Comparison of ENCODE assay signal across 9 cellular contexts in genomic region chr3:107690522-107691138, GRCh38.
A peak's percentile ranks its signal among the peaks of the same experiment; 100 is the strongest.
DNase-seq lines count a peak whose midpoint lies in the region; ATAC-seq and TF ChIP-seq lines count a peak whose summit lies in the region.
"Had no signal": no experiment of that assay in that cellular context is flagged by ENCODE, and none has a peak within 500 bp of the region (broad histone marks: within the 10 kb centered on the region; RNA-seq: fewer than 3 reads in every experiment).

No MANE protein-coding gene starts in this region.

- no peak overlapping the region for H3K14ac ChIP-seq in trophoblast cell (ENCODE audit: low read length)

- DNase-seq in CMK (ENCODE audit: low read depth) (peak; percentile 4), LNCaP clone FGC (ENCODE audit: low read depth) (no peak), fibroblast of lung (ENCODE audit: low read depth in 2 of 2) (peak; percentile 64 to 80), trophoblast cell (peak; percentile 19 to 89)
- no peak for DNase-seq in activated CD8-positive, alpha-beta memory T cell treated with anti-CD3 and anti-CD28 coated beads, Interleukin-2, amount 50 U/mL, for 48 hours

- no peak overlapping the region for H3K4me2 ChIP-seq in fibroblast of lung (ENCODE audit: extremely low read depth, insufficient read depth, low read length)
- H3K4me2 ChIP-seq in trophoblast cell (ENCODE audit: low read length), result no peak overlapping the region

- no CpG with 5 or more reads among the region's 2 CpGs for WGBS in trophoblast cell (ENCODE audit: extremely low coverage, insufficient coverage, insufficient read length)

- TF ChIP-seq CTCF in LNCaP clone FGC (IDR thresholded peaks at IDR 0.05; ENCODE audit: control insufficient read depth, extremely low read depth, insufficient read depth) (peak; percentile 42), fibroblast of lung (conservative IDR thresholded peaks at IDR 0.05 in 1 of 2, IDR thresholded peaks at IDR 0.05 in 1 of 2; ENCODE audit: low read depth in 1 of 2, low read length in 2 of 2) (peak; percentile 30 to 58)

- H3K36me3 ChIP-seq in fibroblast of lung (ENCODE audit: control insufficient read depth, insufficient read depth, low read length), result no peaks in the 10 kb centered on the region
- no peaks in the 10 kb centered on the region for H3K36me3 ChIP-seq in trophoblast cell (ENCODE audit: control insufficient read depth in 1 of 2, insufficient read depth in 2 of 2, low read length in 2 of 2)

- no peaks in the 10 kb centered on the region for H4K20me1 ChIP-seq in fibroblast of lung (ENCODE audit: control insufficient read depth, extremely low read depth, insufficient read depth, low read length)

- H4K91ac ChIP-seq in trophoblast cell (ENCODE audit: low read depth, low read length), result no peak overlapping the region

- H3K79me1 ChIP-seq in trophoblast cell (ENCODE audit: low read length), result no peaks in the 10 kb centered on the region

- H3K4me3 ChIP-seq in LNCaP clone FGC (ENCODE audit: low read depth, low read length) (no peak overlapping the region), fibroblast of lung (replicated peaks in 1 of 4; ENCODE audit: control extremely low read depth in 1 of 4, insufficient read depth in 1 of 4, low read depth in 3 of 4, low read length in 4 of 4) (no peak overlapping the region), trophoblast cell (ENCODE audit: low read depth, low read length) (no peak overlapping the region)
- H3K4me3 ChIP-seq: skin epidermis had no signal

- no peak overlapping the region for H2AK5ac ChIP-seq in trophoblast cell (ENCODE audit: low read length)

- H4K8ac ChIP-seq in trophoblast cell (ENCODE audit: low read depth, low read length), result no peak overlapping the region

- H3K4ac ChIP-seq in trophoblast cell (ENCODE audit: low read depth, low read length), result no peak overlapping the region

- H2AFZ ChIP-seq in fibroblast of lung (ENCODE audit: low read length), result no peak overlapping the region
- H2AFZ ChIP-seq in trophoblast cell (ENCODE audit: insufficient read depth, low read length, poor library complexity), result no peak overlapping the region

- H2BK5ac ChIP-seq in trophoblast cell (ENCODE audit: low read depth, low read length, poor library complexity), result no peak overlapping the region

- H3K79me2 ChIP-seq in fibroblast of lung (ENCODE audit: control insufficient read depth, insufficient read depth, low read length), result no peaks in the 10 kb centered on the region
- no peaks in the 10 kb centered on the region for H3K79me2 ChIP-seq in trophoblast cell (ENCODE audit: control insufficient read depth, insufficient read depth, low read length, poor library complexity)

- no peak overlapping the region for H2BK120ac ChIP-seq in trophoblast cell (ENCODE audit: insufficient read depth, low read length, poor library complexity)

- H3K9me3 ChIP-seq in fibroblast of lung (ENCODE audit: control insufficient read depth, insufficient read depth, low read depth, low read length), result no peaks in the 10 kb centered on the region
- no peaks in the 10 kb centered on the region for H3K9me3 ChIP-seq in trophoblast cell (ENCODE audit: insufficient read depth, low read depth, low read length)

- H3K27me3 ChIP-seq in fibroblast of lung (ENCODE audit: control insufficient read depth, insufficient read depth, low read length) (no peaks in the 10 kb centered on the region), trophoblast cell (ENCODE audit: insufficient read depth, low read length) (no peaks in the 10 kb centered on the region)

- H2BK12ac ChIP-seq in trophoblast cell (ENCODE audit: low read length), result no peak overlapping the region

- H3K18ac ChIP-seq in trophoblast cell (ENCODE audit: low read length), result no peak overlapping the region

- no peak overlapping the region for H3K9ac ChIP-seq in fibroblast of lung (ENCODE audit: insufficient read depth, low read length)
- no peak overlapping the region for H3K9ac ChIP-seq in trophoblast cell (ENCODE audit: low read length)

- no peak overlapping the region for H4K12ac ChIP-seq in trophoblast cell (ENCODE audit: low read depth, low read length)

- no peak overlapping the region for H3K27ac ChIP-seq in fibroblast of lung (ENCODE audit: insufficient read depth, low read length)
- no peak overlapping the region for H3K27ac ChIP-seq in trophoblast cell (ENCODE audit: low read depth, low read length)
- H3K27ac ChIP-seq: skin epidermis had no signal

- H3K23ac ChIP-seq in trophoblast cell (ENCODE audit: low read length), result no peak overlapping the region

- ATAC-seq in GM19467 (IDR thresholded peaks at IDR 0.05; ENCODE audit: unreplicated experiment) (peak; percentile 69), SK-N-SH treated with all-trans-retinoic acid at 6 μM for 48 hours (peak; percentile 78), HG03108 (IDR thresholded peaks at IDR 0.05; ENCODE audit: unreplicated experiment) (no peak)

- H3K4me1 ChIP-seq in fibroblast of lung (ENCODE audit: control insufficient read depth, extremely low read depth, insufficient read depth, low read length) (no peaks in the 10 kb centered on the region), trophoblast cell (ENCODE audit: control insufficient read depth in 1 of 2, insufficient read depth in 2 of 2, low read length in 2 of 2) (no peaks in the 10 kb centered on the region)

TF ChIP-seq in SK-N-SH treated with all-trans-retinoic acid at 6 μM for 48 hours, 23 proteins besides CTCF, POLR2A, EP300 and RAD21 (continues in another document):
- TF ChIP-seq ZNF70 (CRISPR knock-in tag; IDR thresholded peaks at IDR 0.05) (no peak), ZNF8 (CRISPR knock-in tag; IDR thresholded peaks at IDR 0.05) (no peak), OSR1 (CRISPR knock-in tag; IDR thresholded peaks at IDR 0.05) (no peak), SNAI2 (CRISPR knock-in tag; IDR thresholded peaks at IDR 0.05) (no peak), POU6F1 (CRISPR knock-in tag; IDR thresholded peaks at IDR 0.05; ENCODE audit: borderline replicate concordance, low read depth) (no peak), TSHZ2 (CRISPR knock-in tag; IDR thresholded peaks at IDR 0.05) (no peak), ESRRG (CRISPR knock-in tag; IDR thresholded peaks at IDR 0.05) (no peak), ISL1 (CRISPR knock-in tag; IDR thresholded peaks at IDR 0.05) (no peak), CSDC2 (CRISPR knock-in tag; IDR thresholded peaks at IDR 0.05) (no peak), PATZ1 (CRISPR knock-in tag; IDR thresholded peaks at IDR 0.05; ENCODE audit: borderline replicate concordance) (no peak)

Comparison
In these comparisons a context has a peak if more than half of its experiments do, and no peak if none do; other contexts are left out.
1. DNase-seq: peak in CMK (single experiment), fibroblast of lung (2 of 2) and trophoblast cell (2 of 2); none in LNCaP clone FGC (single experiment) and activated CD8-positive, alpha-beta memory T cell treated with anti-CD3 and anti-CD28 coated beads, Interleukin-2, amount 50 U/mL, for 48 hours (single experiment).